ENCODE assay signal across 28 cellular contexts in the genomic region with DNA sequence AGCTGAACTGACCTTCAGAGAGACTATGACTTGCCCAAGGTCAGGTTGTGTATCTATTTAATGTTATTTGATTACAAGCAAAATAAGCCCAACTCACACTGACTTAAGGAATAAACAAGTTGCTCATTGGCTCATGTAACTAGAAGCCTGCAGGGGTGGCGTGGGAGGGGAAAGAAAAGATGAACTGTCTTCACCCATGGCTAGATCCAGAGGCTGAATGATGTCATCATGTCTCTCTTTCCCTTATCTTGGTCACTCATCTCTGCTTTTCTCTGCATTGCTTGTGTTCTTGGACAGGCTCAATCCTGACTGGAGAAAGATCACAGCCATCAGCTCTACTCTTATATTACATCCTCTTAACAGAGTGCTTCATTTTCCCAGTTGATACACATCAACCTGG.
DNase-seq lines count a peak whose midpoint lies in the region; TF ChIP-seq lines count a peak whose summit lies in the region.
"Had no signal": no experiment of that assay in that cellular context is flagged by ENCODE, and none has a peak within 500 bp of the region (broad histone marks: within the 10 kb centered on the region; RNA-seq: fewer than 3 reads in every experiment).

No MANE protein-coding gene starts in this region.

- H3K27me3 ChIP-seq in smooth muscle cell (ENCODE audit: low read depth) = no peaks in the 10 kb centered on the region
- H3K27me3 ChIP-seq: colonic mucosa, gastroesophageal sphincter, hepatocyte, sigmoid colon, uterus had no signal

- 33% methylated on average over 1 of the region's 1 CpG for WGBS in smooth muscle cell (ENCODE audit: low lambda C conversion rate)

- H3K9me3 ChIP-seq in HEK293 (ENCODE audit: control insufficient read depth, insufficient read depth, low read depth, low read length) = no peaks in the 10 kb centered on the region
- H3K9me3 ChIP-seq in smooth muscle cell (replicated peaks; ENCODE audit: low read depth) = no peaks in the 10 kb centered on the region
- H3K9me3 ChIP-seq: colonic mucosa, gastroesophageal sphincter, left ventricle myocardium inferior, prostate gland, sigmoid colon, uterus had no signal

- H4K20me1 ChIP-seq in smooth muscle cell (ENCODE audit: low read depth) = no peaks in the 10 kb centered on the region

- no peak overlapping the region for H3K4me2 ChIP-seq in smooth muscle cell
- H3K4me2 ChIP-seq: hepatocyte had no signal

- peak; percentile 34 for DNase-seq in RPMI7951 (ENCODE audit: low read depth)
- peak; percentile 60 for DNase-seq in fibroblast of villous mesenchyme (ENCODE audit: low read depth)
- DNase-seq in smooth muscle cell (lab: John Stamatoyannopoulos, UW; ENCODE audit: unreplicated experiment) = no peak
- DNase-seq in GM03348 (ENCODE audit: low spot score) = no peak
- DNase-seq in T-helper 9 cell = no peak
- DNase-seq in NCI-H446 (lab: John Stamatoyannopoulos, UW) = no peak
- DNase-seq: activated CD4-positive, alpha-beta memory T cell treated with anti-CD3 and anti-CD28 coated beads for 36 hours; activated CD4-positive, CD25-positive, alpha-beta regulatory T cell treated with anti-CD3 and anti-CD28 coated beads, Interleukin-2, amount 50 U/mL, for 72 hours; activated CD8-positive, alpha-beta memory T cell treated with anti-CD3 and anti-CD28 coated beads, Interleukin-2, amount 50 U/mL, for 4 hours; activated naive CD4-positive, alpha-beta T cell treated with anti-CD3 and anti-CD28 coated beads, Interleukin-2, amount 10 ng/mL, durations not matched to agents 7 days and 5 days; colonic mucosa; effector memory CD8-positive, alpha-beta T cell; H7; Karpas-422; left ventricle myocardium inferior; NCI-H1092; NCI-H1930; NCI-H226; NCI-H774; sigmoid colon; stimulated activated CD4-positive, alpha-beta T cell treated with anti-CD3 and anti-CD28 coated beads, Interleukin-15, amount 100 ng/mL, for 24 hours; stimulated activated naive CD4-positive, alpha-beta T cell treated with Interleukin-2 at 50 U/mL for 16 hours; T-helper 17 cell; uterus had no signal

- no peak overlapping the region for H3K9ac ChIP-seq in smooth muscle cell (ENCODE audit: low read depth)

- H2AFZ ChIP-seq in smooth muscle cell (ENCODE audit: low read depth) = no peak overlapping the region
- H2AFZ ChIP-seq: hepatocyte had no signal

- H3K4me3 ChIP-seq in HEK293 (ENCODE audit: low read depth, low read length) (no peak overlapping the region), fibroblast of villous mesenchyme (ENCODE audit: low read depth, low read length) (no peak overlapping the region), smooth muscle cell (no peak overlapping the region)
- H3K4me3 ChIP-seq: colonic mucosa, gastroesophageal sphincter, hepatocyte, left ventricle myocardium inferior, prostate gland, sigmoid colon, uterus had no signal

- no peak overlapping the region for H3K27ac ChIP-seq in HEK293 (ENCODE audit: extremely low read depth, low read depth, low read length)
- H3K27ac ChIP-seq in smooth muscle cell (ENCODE audit: low read depth) = peak overlapping the region; percentile 5
- H3K27ac ChIP-seq: colonic mucosa, gastroesophageal sphincter, hepatocyte, left ventricle myocardium inferior, prostate gland, sigmoid colon, uterus had no signal

- CTCF ChIA-PET in HEK293 (lab: Yijun Ruan, JAX) = interaction anchor here (0.7 to 0.8 kb wide), 2 partner anchors 49 to 1562 kb away, joined by 3 read pairs; no protein-coding TSS in a partner anchor

- TF ChIP-seq CTCF in HEK293 (tag by site-specific recombination; IDR thresholded peaks at IDR 0.05) (no peak), fibroblast of villous mesenchyme (IDR thresholded peaks at IDR 0.05; ENCODE audit: insufficient read depth, low read depth, low read length) (no peak), smooth muscle cell (IDR thresholded peaks at IDR 0.05; ENCODE audit: borderline replicate concordance, insufficient read depth, poor library complexity, severe bottlenecking) (no peak)

- H3K36me3 ChIP-seq in HEK293 (ENCODE audit: control insufficient read depth in 2 of 2, insufficient read depth in 1 of 2, low read length in 2 of 2) = no peaks in the 10 kb centered on the region
- no peaks in the 10 kb centered on the region for H3K36me3 ChIP-seq in smooth muscle cell (ENCODE audit: low read depth)
- H3K36me3 ChIP-seq: colonic mucosa, gastroesophageal sphincter, left ventricle myocardium inferior, prostate gland, sigmoid colon, uterus had no signal

- no peaks in the 10 kb centered on the region for H3F3A ChIP-seq in smooth muscle cell (ENCODE audit: low read depth)

- POLR2A ChIA-PET in HEK293 (lab: Yijun Ruan, JAX) = no interaction called here

- no peaks in the 10 kb centered on the region for H3K4me1 ChIP-seq in HEK293 (ENCODE audit: control insufficient read depth, insufficient read depth, low read length)
- no peaks in the 10 kb centered on the region for H3K4me1 ChIP-seq in smooth muscle cell (ENCODE audit: low read depth)
- H3K4me1 ChIP-seq: colonic mucosa, gastroesophageal sphincter, left ventricle myocardium inferior, prostate gland, sigmoid colon, uterus had no signal

- H3K79me2 ChIP-seq in smooth muscle cell (ENCODE audit: low read depth) = no peaks in the 10 kb centered on the region
- H3K79me2 ChIP-seq: hepatocyte had no signal

TF ChIP-seq in HEK293, 187 proteins besides CTCF, POLR2A, EP300 and RAD21:
- TF ChIP-seq EGR2 (tag by site-specific recombination; IDR thresholded peaks at IDR 0.05; ENCODE audit: low read depth) (peak; percentile 44; the same call in 1 of the 2 replicates), GLI4 (tag by site-specific recombination; IDR thresholded peaks at IDR 0.05) (no peak), ZNF837 (tag by site-specific recombination; IDR thresholded peaks at IDR 0.05) (no peak), ZFHX2 (tag by site-specific recombination; conservative IDR thresholded peaks at IDR 0.05) (0 out of 2 replicates have a peak, but pooled peaks have one; percentile 13)
- TF ChIP-seq, protein P1, sequence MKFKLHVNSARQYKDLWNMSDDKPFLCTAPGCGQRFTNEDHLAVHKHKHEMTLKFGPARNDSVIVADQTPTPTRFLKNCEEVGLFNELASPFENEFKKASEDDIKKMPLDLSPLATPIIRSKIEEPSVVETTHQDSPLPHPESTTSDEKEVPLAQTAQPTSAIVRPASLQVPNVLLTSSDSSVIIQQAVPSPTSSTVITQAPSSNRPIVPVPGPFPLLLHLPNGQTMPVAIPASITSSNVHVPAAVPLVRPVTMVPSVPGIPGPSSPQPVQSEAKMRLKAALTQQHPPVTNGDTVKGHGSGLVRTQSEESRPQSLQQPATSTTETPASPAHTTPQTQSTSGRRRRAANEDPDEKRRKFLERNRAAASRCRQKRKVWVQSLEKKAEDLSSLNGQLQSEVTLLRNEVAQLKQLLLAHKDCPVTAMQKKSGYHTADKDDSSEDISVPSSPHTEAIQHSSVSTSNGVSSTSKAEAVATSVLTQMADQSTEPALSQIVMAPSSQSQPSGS (tag by site-specific recombination; IDR thresholded peaks at IDR 0.05; ENCODE audit: low read depth) = peak; percentile 74
- TF ChIP-seq, protein P2, sequence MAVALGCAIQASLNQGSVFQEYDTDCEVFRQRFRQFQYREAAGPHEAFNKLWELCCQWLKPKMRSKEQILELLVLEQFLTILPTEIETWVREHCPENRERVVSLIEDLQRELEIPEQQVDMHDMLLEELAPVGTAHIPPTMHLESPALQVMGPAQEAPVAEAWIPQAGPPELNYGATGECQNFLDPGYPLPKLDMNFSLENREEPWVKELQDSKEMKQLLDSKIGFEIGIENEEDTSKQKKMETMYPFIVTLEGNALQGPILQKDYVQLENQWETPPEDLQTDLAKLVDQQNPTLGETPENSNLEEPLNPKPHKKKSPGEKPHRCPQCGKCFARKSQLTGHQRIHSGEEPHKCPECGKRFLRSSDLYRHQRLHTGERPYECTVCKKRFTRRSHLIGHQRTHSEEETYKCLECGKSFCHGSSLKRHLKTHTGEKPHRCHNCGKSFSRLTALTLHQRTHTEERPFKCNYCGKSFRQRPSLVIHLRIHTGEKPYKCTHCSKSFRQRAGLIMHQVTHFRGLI (tag by site-specific recombination; IDR thresholded peaks at IDR 0.05) = no peak

Comparison
In these comparisons a context has a peak if more than half of its experiments do, and no peak if none do; other contexts are left out.
1. DNase-seq: peak in RPMI7951 (single experiment) and fibroblast of villous mesenchyme (single experiment); none in smooth muscle cell (single experiment), GM03348 (single experiment), T-helper 9 cell (single experiment) and NCI-H446 (0 of 2).